In genomic region chr16:5006348-5007193, GRCh38 we compare ENCODE assay signal across 23 cellular contexts. TPM values are rescaled to one million over a fixed set of nuclear protein-coding genes. Genes with fewer than 3 reads are reported as not detected.
"Had no signal": no experiment of that assay in that cellular context is flagged by ENCODE, and none has a peak within 500 bp of the region (broad histone marks: within the 10 kb centered on the region; RNA-seq: fewer than 3 reads in every experiment).

No MANE protein-coding gene starts in this region.

- H3K4me1 ChIP-seq: gastrocnemius medialis, vagina had no signal

- ATAC-seq: gastrocnemius medialis, left ventricle myocardium superior had no signal

- H3K36me3 ChIP-seq: gastrocnemius medialis, vagina had no signal

- H3K27me3 ChIP-seq: gastrocnemius medialis, vagina had no signal

- H3K27ac ChIP-seq: gastrocnemius medialis, vagina, VCaP had no signal

- FAIRE-seq: astrocyte, bronchial epithelial cell had no signal

- H3K4me3 ChIP-seq: gastrocnemius medialis, vagina had no signal

- DNase-seq: activated CD4-positive, CD25-positive, alpha-beta regulatory T cell treated with anti-CD3 and anti-CD28 coated beads, Interleukin-2, amount 50 U/mL, for 72 hours; activated CD8-positive, alpha-beta memory T cell treated with anti-CD3 and anti-CD28 coated beads for 24 hours; activated CD8-positive, alpha-beta memory T cell treated with anti-CD3 and anti-CD28 coated beads, Interleukin-2, amount 50 U/mL, for 48 hours; activated effector memory CD4-positive, alpha-beta T cell treated with anti-CD3 and anti-CD28 coated beads, Interleukin-2, amount 50 U/mL, for 16 hours; activated naive CD4-positive, alpha-beta T cell treated with anti-CD3 and anti-CD28 coated beads, Interleukin-2, amount 50 U/mL, for 16 hours; activated T-cell treated with anti-CD3 and anti-CD28 coated beads, Interleukin-2, amount 50 U/mL, for 48 hours; gastrocnemius medialis; stimulated activated CD4-positive, alpha-beta T cell treated with anti-CD3 and anti-CD28 coated beads, Interleukin-12 subunit alpha, Interleukin-12 subunit beta, amount 100 ng/mL, for 4 hours; stimulated activated CD4-positive, alpha-beta T cell treated with anti-CD3 and anti-CD28 coated beads, Interleukin-2, amount 100 ng/mL, for 24 hours; stimulated activated naive CD4-positive, alpha-beta T cell treated with Interleukin-2 at 50 U/mL for 16 hours; SW 1271; T-helper 2 cell; trophoblast cell had no signal

- H3K9me3 ChIP-seq: gastrocnemius medialis, vagina had no signal

RNA-seq across cellular contexts. Expression of gene SEC14L5, which starts 48.4 kb away (rescaled TPM):
- total RNA-seq: kidney epithelial cell, osteocyte, pulmonary artery endothelial cell had no signal

RNA-seq across cellular contexts. Expression of gene C16orf89, which starts 59.2 kb away (rescaled TPM):
- total RNA-seq: astrocyte, bronchial epithelial cell, gastrocnemius medialis, mononuclear cell, neural crest cell, osteocyte, pulmonary artery endothelial cell had no signal
